ENCODE assay signal across 7 cellular contexts in genomic region chr5:140648132-140648432, GRCh38. TPM values are rescaled to one million over a fixed set of nuclear protein-coding genes. Genes with fewer than 3 reads are reported as not detected.
DNase-seq lines count a peak whose midpoint lies in the region; ATAC-seq and TF ChIP-seq lines count a peak whose summit lies in the region.

No MANE protein-coding gene starts in this region.

- peak overlapping the region; percentile 12 for H2AFZ ChIP-seq in GM23338

- ATAC-seq in GM23338 (no peak), HG03442 (IDR thresholded peaks at IDR 0.05; ENCODE audit: unreplicated experiment) (no peak), GM18498 (IDR thresholded peaks at IDR 0.05; ENCODE audit: unreplicated experiment) (no peak)

- peak overlapping the region; percentile 94 for H3K27ac Mint-ChIP-seq in GM23338

- DNase-seq in GM23338 (ENCODE audit: low spot score) (no peak), SK-N-MC (ENCODE audit: low read depth, low spot score) (no peak), fibroblast of villous mesenchyme (ENCODE audit: low read depth) (no peak)
- no peak for DNase-seq in activated CD4-positive, CD25-positive, alpha-beta regulatory T cell (lab: John Stamatoyannopoulos, UW)

- no peaks in the 10 kb centered on the region for H3K9me2 ChIP-seq in GM23338 (ENCODE audit: insufficient read depth)

- peaks cover 65% of the 10 kb centered on the region for H3K36me3 Mint-ChIP-seq in GM23338 (ENCODE audit: low read depth)

- H3K27ac ChIP-seq in GM23338 (ENCODE audit: low read depth), result no peak overlapping the region
- H3K27ac ChIP-seq in SK-N-MC, result no peak overlapping the region
- H3K27ac ChIP-seq in skin epidermis, result peak overlapping the region; percentile 29 to 88 (median 83)

- H3K4me3 Mint-ChIP-seq in GM23338, result peak overlapping the region; percentile 100

- peaks cover 29% of the 10 kb centered on the region for H3K79me2 ChIP-seq in GM23338 (replicated peaks; ENCODE audit: insufficient read depth)

- TF ChIP-seq CTCF in GM23338 (conservative IDR thresholded peaks at IDR 0.05; ENCODE audit: low read depth in 2 of 2) (no peak), fibroblast of villous mesenchyme (IDR thresholded peaks at IDR 0.05; ENCODE audit: insufficient read depth, low read depth, low read length) (no peak)

- peaks cover 13% of the 10 kb centered on the region for H3K4me1 ChIP-seq in GM23338 (ENCODE audit: insufficient read depth)

- H3F3A ChIP-seq in GM23338 (replicated peaks; ENCODE audit: low read depth), result no peaks in the 10 kb centered on the region

- H3K27me3 ChIP-seq in GM23338 (ENCODE audit: insufficient read depth), result no peaks in the 10 kb centered on the region

- peak overlapping the region; percentile 85 for H3K4me2 ChIP-seq in GM23338

- H4K20me1 ChIP-seq in GM23338 (replicated peaks; ENCODE audit: insufficient read depth), result peaks cover 7% of the 10 kb centered on the region; the same call in 1 of the 2 replicates

- no peaks in the 10 kb centered on the region; the same call in 2 of the 3 replicates for H3K9me3 Mint-ChIP-seq in GM23338

- peak overlapping the region; percentile 93 for H3K9ac ChIP-seq in SK-N-MC (ENCODE audit: insufficient read length)

- H3K27me3 Mint-ChIP-seq in GM23338 (ENCODE audit: insufficient read depth, low read depth, poor library complexity), result peaks cover 16% of the 10 kb centered on the region

- H3K4me1 Mint-ChIP-seq in GM23338, result peaks cover 3% of the 10 kb centered on the region

- H3K9me3 ChIP-seq in SK-N-MC (ENCODE audit: low read depth, low read length), result no peaks in the 10 kb centered on the region

- H3K4me3 ChIP-seq in GM23338 (peak overlapping the region; percentile 83), SK-N-MC (peak overlapping the region; percentile 85), fibroblast of villous mesenchyme (ENCODE audit: low read depth, low read length) (peak overlapping the region; percentile 85), skin epidermis (peak overlapping the region; percentile 70 to 93 (median 89))

- H3K36me3 ChIP-seq in GM23338 (ENCODE audit: insufficient read depth) (peaks cover 35% of the 10 kb centered on the region), SK-N-MC (ENCODE audit: insufficient read depth, low read length) (peaks cover 62% of the 10 kb centered on the region)

TF ChIP-seq in GM23338, 12 proteins besides CTCF, POLR2A, EP300 and RAD21 (continues in another document):
- TF ChIP-seq REST (IDR thresholded peaks at IDR 0.05; ENCODE audit: unreplicated experiment), result no peak
- no peak for TF ChIP-seq CREB1 (CRISPR knock-in tag; IDR thresholded peaks at IDR 0.05; ENCODE audit: low read depth)
- no peak for TF ChIP-seq ZNF462 (CRISPR knock-in tag; IDR thresholded peaks at IDR 0.05)
- TF ChIP-seq EZH2phosphoT487 (IDR thresholded peaks at IDR 0.05; ENCODE audit: unreplicated experiment), result no peak
- no peak for TF ChIP-seq STAT1 (IDR thresholded peaks at IDR 0.05; ENCODE audit: unreplicated experiment)
- TF ChIP-seq POLR2AphosphoS5 (IDR thresholded peaks at IDR 0.05; ENCODE audit: low read depth), result no peak

RNA-seq across cellular contexts. Expression of gene IK, which starts 0.5 kb away (rescaled TPM):
- 58.9 and 77.3 TPM in 2 replicates for total RNA-seq in GM23338 (2014; rRNA removed; shearing (Covaris generic))
- 116 and 128 TPM in 2 replicates for polyA plus RNA-seq in GM23338 (2016; fragmentation: Nextera tagmentation; extraction: Ambion mirVana)
- 65.6 and 71.2 TPM in 2 replicates for total RNA-seq in fibroblast of villous mesenchyme

RNA-seq across cellular contexts. Expression of gene NDUFA2, which starts 0.7 kb away (rescaled TPM):
- 48.8 and 55.7 TPM in 2 replicates for total RNA-seq in GM23338 (2014; rRNA removed; shearing (Covaris generic))
- polyA plus RNA-seq in GM23338 (2016; fragmentation: Nextera tagmentation; extraction: Ambion mirVana), result 292 and 317 TPM in 2 replicates
- total RNA-seq in fibroblast of villous mesenchyme, result 36.7 and 39.7 TPM in 2 replicates

RNA-seq across cellular contexts. Expression of gene TMCO6, which starts 8.8 kb away (rescaled TPM):
- total RNA-seq in GM23338 (2014; rRNA removed; shearing (Covaris generic)), result 19.9 and 37.4 TPM in 2 replicates
- 18.7 and 19.0 TPM in 2 replicates for polyA plus RNA-seq in GM23338 (2016; fragmentation: Nextera tagmentation; extraction: Ambion mirVana)
- 7.7 and 8.6 TPM in 2 replicates for total RNA-seq in fibroblast of villous mesenchyme

RNA-seq across cellular contexts. Expression of gene CD14, which starts 15.1 kb away (rescaled TPM):
- not detected in 2 replicates for total RNA-seq in GM23338 (2014; rRNA removed; shearing (Covaris generic))
- polyA plus RNA-seq in GM23338 (2016; fragmentation: Nextera tagmentation; extraction: Ambion mirVana), result 0.17 TPM in 1 of 2 replicates, not detected in the other
- total RNA-seq in fibroblast of villous mesenchyme, result 0.97 and 2.2 TPM in 2 replicates

RNA-seq across cellular contexts. Expression of gene WDR55, which starts 16.6 kb away (rescaled TPM):
- total RNA-seq in GM23338 (2014; rRNA removed; shearing (Covaris generic)), result 18.0 and 22.7 TPM in 2 replicates
- 9.3 and 9.6 TPM in 2 replicates for polyA plus RNA-seq in GM23338 (2016; fragmentation: Nextera tagmentation; extraction: Ambion mirVana)
- total RNA-seq in fibroblast of villous mesenchyme, result 30.9 and 41.5 TPM in 2 replicates

Comparison
In these comparisons a context has a peak if more than half of its experiments do, and no peak if none do; other contexts are left out.
1. H3K27ac ChIP-seq: peak in skin epidermis (21 of 21); none in GM23338 (single experiment) and SK-N-MC (single experiment).
2. Peak in every context shown above with its lines, with median percentiles within 50 percentile points of each other: H3K4me3 ChIP-seq.